ENCODE assay signal across 15 cellular contexts in the genomic region with DNA sequence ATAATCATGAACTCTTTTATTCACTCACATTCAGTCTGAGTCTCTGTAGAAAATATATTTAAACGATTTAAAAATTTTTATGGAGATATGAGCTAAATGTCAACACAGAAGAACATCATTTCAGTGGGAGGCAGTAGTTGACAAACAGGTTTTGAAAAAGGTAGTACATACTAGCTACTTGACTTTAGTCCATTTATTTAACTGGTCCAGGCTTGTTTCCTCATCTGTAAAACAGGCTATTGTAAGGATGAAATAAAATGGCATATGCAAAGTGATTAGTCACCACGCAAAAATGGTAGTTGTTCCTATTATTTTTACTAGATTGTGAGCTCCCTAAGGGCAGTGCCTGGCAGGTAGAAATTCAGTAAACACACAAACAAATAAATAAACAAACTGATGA.
DNase-seq lines count a peak whose midpoint lies in the region; ATAC-seq and TF ChIP-seq lines count a peak whose summit lies in the region.
"Had no signal": no experiment of that assay in that cellular context is flagged by ENCODE, and none has a peak within 500 bp of the region (broad histone marks: within the 10 kb centered on the region; RNA-seq: fewer than 3 reads in every experiment).

No MANE protein-coding gene starts in this region.

- DNase-seq in DMS53 treated with DMSO at 0.1 percent for 48 hours (lab: John Stamatoyannopoulos, UW; ENCODE audit: unreplicated experiment) (peak; percentile 36), NCI-H1048 (lab: John Stamatoyannopoulos, UW) (peak; percentile 76), T47D (ENCODE audit: low read depth in 1 of 2, low spot score in 1 of 2) (peak; percentile 36 to 84), mucosa of descending colon (no peak), GM10248 (ENCODE audit: extremely low spot score) (no peak)
- no peak for DNase-seq in activated effector memory CD4-positive, alpha-beta T cell treated with Interleukin-2 at 50 U/mL for 16 hours
- DNase-seq: activated CD4-positive, CD25-positive, alpha-beta regulatory T cell; COR-L47; GOT3; lower lobe of right lung; naive B cell had no signal

- ATAC-seq in mucosa of descending colon (peak; percentile 69), GM18519 (IDR thresholded peaks at IDR 0.05; ENCODE audit: low FRiP score, unreplicated experiment) (no peak)
- ATAC-seq: activated CD8-positive, alpha-beta T cell treated with anti-CD3 and anti-CD28 coated beads for 36 hours; lower lobe of right lung had no signal

- H3K9me3 ChIP-seq in mucosa of descending colon: no peaks in the 10 kb centered on the region
- H3K9me3 ChIP-seq: lower lobe of right lung, stomach had no signal

- CTCF ChIA-PET in GM10248 (lab: Yijun Ruan, JAX): interaction anchor here (0.7 to 3.1 kb wide), 13 partner anchors 10 to 1158 kb away, joined by 3 to 9 read pairs (median 3); no protein-coding TSS in a partner anchor

- POLR2A ChIA-PET in GM10248 (lab: Yijun Ruan, JAX): no interaction called here

- intact Hi-C loops in mucosa of descending colon (cut with DNase I, micrococcal nuclease): loop anchor here in 1 of 2 donors (5.0 kb wide), 1 partner anchor 393 kb away; a partner anchor contains a TSS

- in situ Hi-C loops in T47D (cut with HindIII; ENCODE audit: low pct_unique_long_range_greater_than_20kb, low sequenced_read_pairs): no loop called here

- TF ChIP-seq CTCF in mucosa of descending colon (IDR thresholded peaks at IDR 0.05): peak; percentile 7
- TF ChIP-seq CTCF in GM10248 (IDR thresholded peaks at IDR 0.05; ENCODE audit: control extremely low read depth, extremely low read depth, low read depth, missing control alignments): no peak

- H3K36me3 ChIP-seq in mucosa of descending colon (ENCODE audit: low read depth): no peaks in the 10 kb centered on the region
- H3K36me3 ChIP-seq: lower lobe of right lung, stomach had no signal

- no peaks in the 10 kb centered on the region for H3K4me1 ChIP-seq in mucosa of descending colon (ENCODE audit: low read depth)

- H3K4me3 ChIP-seq in mucosa of descending colon: no peak overlapping the region
- H3K4me3 ChIP-seq: GM12878, lower lobe of right lung, stomach had no signal

Comparison
In these comparisons a context has a peak if more than half of its experiments do, and no peak if none do; other contexts are left out.
1. DNase-seq: peak in DMS53 treated with DMSO at 0.1 percent for 48 hours (single experiment), NCI-H1048 (single experiment) and T47D (2 of 2); none in mucosa of descending colon (0 of 3), GM10248 (single experiment) and activated effector memory CD4-positive, alpha-beta T cell treated with Interleukin-2 at 50 U/mL for 16 hours (single experiment).